In genomic region chr14:55191881-55192616, GRCh38 we compare ENCODE assay signal across 8 cellular contexts. TPM values are rescaled to one million over a fixed set of nuclear protein-coding genes. Genes with fewer than 3 reads are reported as not detected.
A peak's percentile ranks its signal among the peaks of the same experiment; 100 is the strongest.
DNase-seq lines count a peak whose midpoint lies in the region; ATAC-seq and TF ChIP-seq lines count a peak whose summit lies in the region.

No MANE protein-coding gene starts in this region.

- no peaks in the 10 kb centered on the region for H3K9me2 ChIP-seq in DOHH2 (replicated peaks; ENCODE audit: control insufficient read depth, low read length)

- peak; percentile 16 for ATAC-seq in HG02973 (IDR thresholded peaks at IDR 0.05; ENCODE audit: unreplicated experiment)
- ATAC-seq in activated naive CD8-positive, alpha-beta T cell treated with anti-CD3 and anti-CD28 coated beads, Interleukin-2, amount 50 U/mL, for 24 hours, result no peak
- ATAC-seq in lower lobe of right lung, result peak in 1 of 2 donors; percentile 66

- TF ChIP-seq CTCF in DOHH2 (IDR thresholded peaks at IDR 0.05; ENCODE audit: low read depth, low read length, poor library complexity, severe bottlenecking) (no peak), lower lobe of right lung (IDR thresholded peaks at IDR 0.05) (no peak), vagina (IDR thresholded peaks at IDR 0.05) (no peak)

- H3K36me3 Mint-ChIP-seq in activated naive CD8-positive, alpha-beta T cell treated with anti-CD3 and anti-CD28 coated beads, Interleukin-2, amount 50 U/mL, for 24 hours (ENCODE audit: low read depth), result peaks cover 3% of the 10 kb centered on the region

- H3K4me1 ChIP-seq in DOHH2 (ENCODE audit: control insufficient read depth, low read length) (peaks cover 25% of the 10 kb centered on the region), lower lobe of right lung (peaks cover 6% of the 10 kb centered on the region), vagina (peaks cover 15% of the 10 kb centered on the region)

- H3K4me2 ChIP-seq in DOHH2 (ENCODE audit: low read length), result peak overlapping the region; percentile 80

- peak overlapping the region; percentile 98 for H3K4me3 Mint-ChIP-seq in activated naive CD8-positive, alpha-beta T cell treated with anti-CD3 and anti-CD28 coated beads, Interleukin-2, amount 50 U/mL, for 24 hours

- no peaks in the 10 kb centered on the region for H3K9me3 Mint-ChIP-seq in activated naive CD8-positive, alpha-beta T cell treated with anti-CD3 and anti-CD28 coated beads, Interleukin-2, amount 50 U/mL, for 24 hours

- H3K27me3 Mint-ChIP-seq in activated naive CD8-positive, alpha-beta T cell treated with anti-CD3 and anti-CD28 coated beads, Interleukin-2, amount 50 U/mL, for 24 hours, result no peaks in the 10 kb centered on the region

- no peak for DNase-seq in activated naive CD8-positive, alpha-beta T cell treated with anti-CD3 and anti-CD28 coated beads, Interleukin-2, amount 50 U/mL, for 24 hours
- DNase-seq in lower lobe of right lung (no peak), vagina (ENCODE audit: extremely low spot score in 2 of 2) (no peak), NCI-H1930 (lab: John Stamatoyannopoulos, UW) (no peak), AG08395 (ENCODE audit: low spot score) (no peak), NCI-H524 (lab: John Stamatoyannopoulos, UW) (no peak)

- peak overlapping the region; percentile 90 for H3K27ac Mint-ChIP-seq in activated naive CD8-positive, alpha-beta T cell treated with anti-CD3 and anti-CD28 coated beads, Interleukin-2, amount 50 U/mL, for 24 hours

- no peaks in the 10 kb centered on the region for H3K27me3 ChIP-seq in DOHH2 (ENCODE audit: control insufficient read depth, low read length)
- no peaks in the 10 kb centered on the region for H3K27me3 ChIP-seq in lower lobe of right lung (ENCODE audit: low read depth)
- no peaks in the 10 kb centered on the region for H3K27me3 ChIP-seq in vagina

- H4K20me1 ChIP-seq in DOHH2 (ENCODE audit: control insufficient read depth, insufficient read depth, low read depth, low read length), result no peaks in the 10 kb centered on the region

- TF ChIP-seq POLR2A in vagina (IDR thresholded peaks at IDR 0.05), result no peak

- H3K79me2 ChIP-seq in DOHH2 (ENCODE audit: control insufficient read depth, low read length), result peaks cover 42% of the 10 kb centered on the region

- H3K9me3 ChIP-seq in DOHH2 (ENCODE audit: control insufficient read depth, insufficient read depth, low read length) (no peaks in the 10 kb centered on the region), lower lobe of right lung (no peaks in the 10 kb centered on the region), vagina (no peaks in the 10 kb centered on the region)

- H3K36me3 ChIP-seq in DOHH2 (ENCODE audit: control insufficient read depth, low read length) (peaks cover 29% of the 10 kb centered on the region), lower lobe of right lung (no peaks in the 10 kb centered on the region), vagina (no peaks in the 10 kb centered on the region)

- H3K4me3 ChIP-seq in DOHH2 (ENCODE audit: low read length) (peak overlapping the region; percentile 93), lower lobe of right lung (peak overlapping the region; percentile 66), vagina (peak overlapping the region; percentile 38 to 57)

- H3K4me1 Mint-ChIP-seq in activated naive CD8-positive, alpha-beta T cell treated with anti-CD3 and anti-CD28 coated beads, Interleukin-2, amount 50 U/mL, for 24 hours, result peaks cover 25% of the 10 kb centered on the region

- H3K27ac ChIP-seq in DOHH2 (ENCODE audit: low read depth, low read length), result no peak overlapping the region
- H3K27ac ChIP-seq in lower lobe of right lung, result peak overlapping the region; percentile 27
- peak overlapping the region; percentile 73 for H3K27ac ChIP-seq in vagina

- intact Hi-C loops in lower lobe of right lung (cut with DNase I), result no loop called here
- intact Hi-C loops in vagina (cut with DNase I), result no loop called here

- no peaks in the 10 kb centered on the region for H3F3A ChIP-seq in DOHH2 (ENCODE audit: control insufficient read depth, insufficient read depth)

RNA-seq across cellular contexts. Expression of gene DLGAP5, which starts 0.7 kb away (rescaled TPM):
- total RNA-seq in lower lobe of right lung (0.97 TPM), vagina (2.2 TPM)
